Comparison of ENCODE assay signal across 16 cellular contexts in genomic region chr16:1132431-1132830, GRCh38. TPM values are rescaled to one million over a fixed set of nuclear protein-coding genes. Genes with fewer than 3 reads are reported as not detected.
DNase-seq lines count a peak whose midpoint lies in the region; ATAC-seq and TF ChIP-seq lines count a peak whose summit lies in the region.
"Had no signal": no experiment of that assay in that cellular context is flagged by ENCODE, and none has a peak within 500 bp of the region (broad histone marks: within the 10 kb centered on the region; RNA-seq: fewer than 3 reads in every experiment).

No MANE protein-coding gene starts in this region.

- peak; percentile 67 for DNase-seq in H7
- peak; percentile 5 for DNase-seq in left kidney (ENCODE audit: low read depth, low spot score)
- no peak for DNase-seq in heart left ventricle
- DNase-seq in NCI-H2029 (lab: John Stamatoyannopoulos, UW), result no peak
- DNase-seq: ACHN; BE2C; Calu3; CD4-positive, alpha-beta memory T cell; DMS79 treated with DMSO at 0.1 percent for 48 hours; GF-D8; HCEC 1CT; KG1 had no signal

- WGBS in heart left ventricle, 4 donors, result 62 to 71% (median 67%) methylated on average over 11 to 15 of the region's 15 CpGs

- peaks cover 0 to 16% (median 14%) of the 10 kb centered on the region in 11 experiments; a peak in 16 of 22 replicates for H3K27me3 ChIP-seq in BLaER1 treated with 17β-estradiol and CSF1 and Interleukin-3, amounts not matched to agents 10 nM and 100 nM
- H3K27me3 ChIP-seq in H7 (ENCODE audit: control insufficient read depth, insufficient read depth, low read length) (no peaks in the 10 kb centered on the region), heart left ventricle (peaks cover 0 to 13% (median 0%) of the 10 kb centered on the region in 9 donors)
- H3K27me3 ChIP-seq: BE2C had no signal

- intact Hi-C loops in heart left ventricle (cut with DNase I), result no loop called here

- H3K9me3 ChIP-seq in BLaER1 treated with 17β-estradiol and CSF1 and Interleukin-3, amounts not matched to agents 10 nM and 100 nM (replicated peaks in 1 of 11), result no peaks in the 10 kb centered on the region
- no peaks in the 10 kb centered on the region for H3K9me3 ChIP-seq in heart left ventricle
- H3K9me3 ChIP-seq: BE2C had no signal

- H3K4me1 ChIP-seq in BLaER1 treated with 17β-estradiol and CSF1 and Interleukin-3, amounts not matched to agents 10 nM and 100 nM, result peaks cover 0 to 25% (median 18%) of the 10 kb centered on the region in 10 experiments; a peak in 14 of 20 replicates
- H3K4me1 ChIP-seq in heart left ventricle, result no peaks in the 10 kb centered on the region
- H3K4me1 ChIP-seq: BE2C had no signal

- H4K20me1 ChIP-seq in BLaER1 treated with 17β-estradiol and CSF1 and Interleukin-3, amounts not matched to agents 10 nM and 100 nM, result peaks cover 0 to 52% (median 0%) of the 10 kb centered on the region in 11 experiments; a peak in 6 of 22 replicates

- H3K36me3 ChIP-seq in BLaER1 treated with 17β-estradiol and CSF1 and Interleukin-3, amounts not matched to agents 10 nM and 100 nM, result no peaks in the 10 kb centered on the region
- H3K36me3 ChIP-seq in H7 (replicated peaks; ENCODE audit: control insufficient read depth, insufficient read depth, low read length) (no peaks in the 10 kb centered on the region), heart left ventricle (no peaks in the 10 kb centered on the region)
- H3K36me3 ChIP-seq: BE2C had no signal

- no peak overlapping the region for H3K27ac ChIP-seq in BLaER1 treated with 17β-estradiol and CSF1 and Interleukin-3, amounts not matched to agents 10 nM and 100 nM
- no peak overlapping the region for H3K27ac ChIP-seq in heart left ventricle

- no peak overlapping the region for H3K9ac ChIP-seq in BLaER1 treated with 17β-estradiol and CSF1 and Interleukin-3, amounts not matched to agents 10 nM and 100 nM

- no peak for TF ChIP-seq POLR2A in heart left ventricle (IDR thresholded peaks at IDR 0.05)

- no peak for TF ChIP-seq CTCF in heart left ventricle (IDR thresholded peaks at IDR 0.05)

- ATAC-seq in heart left ventricle (no peak), GM18517 (IDR thresholded peaks at IDR 0.05; ENCODE audit: unreplicated experiment) (no peak)

- no peak overlapping the region for H3K4me3 ChIP-seq in BLaER1 treated with 17β-estradiol and CSF1 and Interleukin-3, amounts not matched to agents 10 nM and 100 nM
- H3K4me3 ChIP-seq in H7 (ENCODE audit: insufficient read depth, low read depth, low read length) (no peak overlapping the region), heart left ventricle (no peak overlapping the region)

- H3K4me2 ChIP-seq in BLaER1 treated with 17β-estradiol and CSF1 and Interleukin-3, amounts not matched to agents 10 nM and 100 nM, result peak overlapping the region in 7 of 11 experiments; percentile 35 to 68 (median 62); a peak in 11 of 22 replicates

RNA-seq across cellular contexts. Expression of gene CACNA1H, which starts 20.5 kb away (rescaled TPM):
- 24.8 and 27.3 TPM in 2 replicates for total RNA-seq in H7 (2014; rRNA removed; shearing (Covaris generic))
- 10 to 100 TPM in 2 of 9 donors, 1 to 10 TPM in 7; 1.6 to 14.6 (median 2.6) TPM for total RNA-seq in heart left ventricle
- 1 to 10 TPM; 5.3 to 6.2 TPM for polyA plus RNA-seq in heart left ventricle
- total RNA-seq: Calu3 had no signal
- polyA plus RNA-seq: CD14-positive monocyte had no signal

RNA-seq across cellular contexts. Expression of gene C1QTNF8, which starts 36.4 kb away (rescaled TPM):
- not detected in 2 replicates for total RNA-seq in H7 (2014; rRNA removed; shearing (Covaris generic))
- total RNA-seq in heart left ventricle, result not detected
- not detected for polyA plus RNA-seq in heart left ventricle
- total RNA-seq: Calu3; CD4-positive, alpha-beta memory T cell; H4 had no signal
- polyA plus RNA-seq: CD14-positive monocyte; CD4-positive, alpha-beta memory T cell had no signal

RNA-seq across cellular contexts. Expression of gene SSTR5, which starts 59.9 kb away (rescaled TPM):
- 0.18 and 0.21 TPM in 2 replicates for total RNA-seq in H7 (2014; rRNA removed; shearing (Covaris generic))
- total RNA-seq in heart left ventricle, result 10 to 100 TPM in 3 of 9 donors, 1 to 10 TPM in 5, under 1 TPM in 1; 0.39 to 20.1 (median 6.5) TPM
- polyA plus RNA-seq in heart left ventricle, result 1 to 10 TPM in 1 of 2 donors, under 1 TPM in 1; 0.22 to 1.3 TPM
- total RNA-seq: Calu3; CD4-positive, alpha-beta memory T cell; H4 had no signal
- polyA plus RNA-seq: CD14-positive monocyte; CD4-positive, alpha-beta memory T cell had no signal

Comparison
In these comparisons a context has a peak if more than half of its experiments do, and no peak if none do; other contexts are left out.
1. DNase-seq: peak in H7 (single experiment) and left kidney (single experiment); none in heart left ventricle (0 of 5) and NCI-H2029 (single experiment).